In genomic region chr15:45128971-45129639, GRCh38 we compare ENCODE assay signal across 1 cellular context.
A peak's percentile ranks its signal among the peaks of the same experiment; 100 is the strongest.
TF ChIP-seq lines count a peak whose summit lies in the region.

No MANE protein-coding gene starts in this region.

TF ChIP-seq in H1, 55 proteins besides CTCF, POLR2A, EP300 and RAD21:
- peak; percentile 88 for TF ChIP-seq SUZ12 (IDR thresholded peaks at IDR 0.05; ENCODE audit: low read length)
- TF ChIP-seq EZH2 (IDR thresholded peaks at IDR 0.05; ENCODE audit: low read depth, low read length, severe bottlenecking), result peak; percentile 90
- TF ChIP-seq SIN3A (conservative IDR thresholded peaks at IDR 0.05 in 1 of 2, IDR thresholded peaks at IDR 0.05 in 1 of 2; ENCODE audit: low read depth in 1 of 2, low read length in 2 of 2), result no peak
- TF ChIP-seq RNF2 (IDR thresholded peaks at IDR 0.05; ENCODE audit: borderline replicate concordance, low read depth, low read length, missing control alignments, poor library complexity, severe bottlenecking), result peak; percentile 80
